ENCODE assay signal across 14 cellular contexts in genomic region chr1:204572923-204573562, GRCh38. TPM values are rescaled to one million over a fixed set of nuclear protein-coding genes. Genes with fewer than 3 reads are reported as not detected.
A peak's percentile ranks its signal among the peaks of the same experiment; 100 is the strongest.
DNase-seq lines count a peak whose midpoint lies in the region; FAIRE-seq and TF ChIP-seq lines count a peak whose summit lies in the region.
"Had no signal": no experiment of that assay in that cellular context is flagged by ENCODE, and none has a peak within 500 bp of the region (broad histone marks: within the 10 kb centered on the region; RNA-seq: fewer than 3 reads in every experiment).

No MANE protein-coding gene starts in this region.

- no peaks in the 10 kb centered on the region for H3K79me2 ChIP-seq in astrocyte (ENCODE audit: insufficient read depth, low read length)

- no peak overlapping the region for H2AFZ ChIP-seq in astrocyte (ENCODE audit: low read depth, low read length)
- no peak overlapping the region for H2AFZ ChIP-seq in mesenchymal stem cell (ENCODE audit: low read depth, low read length)

- H3K36me3 Mint-ChIP-seq in astrocyte (ENCODE audit: low read depth, unreplicated experiment) (peaks cover 2% of the 10 kb centered on the region), endothelial cell (ENCODE audit: low read depth, unreplicated experiment) (no peaks in the 10 kb centered on the region)

- peak overlapping the region in 9 of 11 experiments; percentile 24 to 79 (median 63); a peak in 13 of 22 replicates for H3K4me2 ChIP-seq in BLaER1 treated with 17β-estradiol and CSF1 and Interleukin-3, amounts not matched to agents 10 nM and 100 nM
- H3K4me2 ChIP-seq in astrocyte (ENCODE audit: low read length) = peak overlapping the region; percentile 32
- no peak overlapping the region for H3K4me2 ChIP-seq in mesenchymal stem cell (ENCODE audit: low read length, poor library complexity, severe bottlenecking)

- H4K20me1 ChIP-seq in BLaER1 treated with 17β-estradiol and CSF1 and Interleukin-3, amounts not matched to agents 10 nM and 100 nM = peaks cover 0 to 8% (median 0%) of the 10 kb centered on the region in 11 experiments; a peak in 3 of 22 replicates
- no peaks in the 10 kb centered on the region for H4K20me1 ChIP-seq in astrocyte (ENCODE audit: insufficient read depth, low read length)

- no peaks in the 10 kb centered on the region for H3K9me3 ChIP-seq in BLaER1 treated with 17β-estradiol and CSF1 and Interleukin-3, amounts not matched to agents 10 nM and 100 nM (replicated peaks in 1 of 11)
- H3K9me3 ChIP-seq in astrocyte (ENCODE audit: insufficient read depth, low read depth, low read length) (no peaks in the 10 kb centered on the region), mesenchymal stem cell (ENCODE audit: control insufficient read depth, low read length) (no peaks in the 10 kb centered on the region)

- no peak overlapping the region for H4K91ac ChIP-seq in mesenchymal stem cell (ENCODE audit: low read length)

- no peak overlapping the region for H2BK15ac ChIP-seq in mesenchymal stem cell (ENCODE audit: low read depth, poor library complexity, severe bottlenecking)

- no peak overlapping the region for H3K27ac Mint-ChIP-seq in astrocyte (ENCODE audit: unreplicated experiment)
- H3K27ac Mint-ChIP-seq in endothelial cell (ENCODE audit: unreplicated experiment) = no peak overlapping the region
- H3K27ac Mint-ChIP-seq: CD8-positive, alpha-beta T cell had no signal

- no peak for TF ChIP-seq CTCF in astrocyte (IDR thresholded peaks at IDR 0.05; ENCODE audit: insufficient read depth, low read depth, low read length)
- no peak for TF ChIP-seq CTCF in endothelial cell (IDR thresholded peaks at IDR 0.05; ENCODE audit: unreplicated experiment)

- no peaks in the 10 kb centered on the region for H3K27me3 ChIP-seq in BLaER1 treated with 17β-estradiol and CSF1 and Interleukin-3, amounts not matched to agents 10 nM and 100 nM
- H3K27me3 ChIP-seq in astrocyte (ENCODE audit: insufficient read depth, low read length) = peaks cover 5% of the 10 kb centered on the region
- peaks cover 5 to 13% of the 10 kb centered on the region in 2 experiments for H3K27me3 ChIP-seq in mesenchymal stem cell (ENCODE audit: control insufficient read depth in 1 of 2, insufficient read depth in 1 of 2, low read length in 2 of 2)

- no peak overlapping the region for H2BK12ac ChIP-seq in mesenchymal stem cell (ENCODE audit: low read length in 2 of 2)

- peaks cover 4 to 52% (median 44%) of the 10 kb centered on the region in 10 experiments for H3K4me1 ChIP-seq in BLaER1 treated with 17β-estradiol and CSF1 and Interleukin-3, amounts not matched to agents 10 nM and 100 nM
- H3K4me1 ChIP-seq in astrocyte (ENCODE audit: insufficient read depth, low read length) = peaks cover 14% of the 10 kb centered on the region
- peaks cover 9% of the 10 kb centered on the region for H3K4me1 ChIP-seq in mesenchymal stem cell (ENCODE audit: control insufficient read depth, insufficient read depth, low read depth, low read length)

- H3K18ac ChIP-seq in mesenchymal stem cell (ENCODE audit: low read depth in 1 of 2, low read length in 2 of 2) = no peak overlapping the region

- peaks cover 0 to 61% (median 42%) of the 10 kb centered on the region in 11 experiments; a peak in 16 of 22 replicates for H3K36me3 ChIP-seq in BLaER1 treated with 17β-estradiol and CSF1 and Interleukin-3, amounts not matched to agents 10 nM and 100 nM
- H3K36me3 ChIP-seq in astrocyte (ENCODE audit: insufficient read depth, low read length) = no peaks in the 10 kb centered on the region
- peaks cover 0 to 3% of the 10 kb centered on the region in 2 experiments for H3K36me3 ChIP-seq in mesenchymal stem cell (ENCODE audit: control insufficient read depth in 1 of 2, insufficient read depth in 2 of 2, low read depth in 1 of 2, low read length in 2 of 2)

- H3K4ac ChIP-seq in mesenchymal stem cell (ENCODE audit: low read depth in 1 of 2, low read length in 2 of 2) = no peak overlapping the region

- no peak overlapping the region for H3K4me3 Mint-ChIP-seq in astrocyte (ENCODE audit: unreplicated experiment)
- no peak overlapping the region for H3K4me3 Mint-ChIP-seq in endothelial cell (ENCODE audit: unreplicated experiment)
- H3K4me3 Mint-ChIP-seq: CD8-positive, alpha-beta T cell had no signal

- no peaks in the 10 kb centered on the region for H3K79me1 ChIP-seq in mesenchymal stem cell (replicated peaks; ENCODE audit: low read length, poor library complexity, severe bottlenecking)

- H3K9ac ChIP-seq in BLaER1 treated with 17β-estradiol and CSF1 and Interleukin-3, amounts not matched to agents 10 nM and 100 nM = no peak overlapping the region
- H3K9ac ChIP-seq in astrocyte (ENCODE audit: low read length) (no peak overlapping the region), mesenchymal stem cell (ENCODE audit: low read length) (no peak overlapping the region)

- no peak overlapping the region for H3K27ac ChIP-seq in BLaER1 treated with 17β-estradiol and CSF1 and Interleukin-3, amounts not matched to agents 10 nM and 100 nM
- H3K27ac ChIP-seq in astrocyte (ENCODE audit: low read depth, low read length) (no peak overlapping the region), mesenchymal stem cell (ENCODE audit: low read length, poor library complexity, severe bottlenecking) (no peak overlapping the region)
- H3K27ac ChIP-seq: SK-N-MC had no signal

- H3K4me3 ChIP-seq in BLaER1 treated with 17β-estradiol and CSF1 and Interleukin-3, amounts not matched to agents 10 nM and 100 nM = no peak overlapping the region
- no peak overlapping the region for H3K4me3 ChIP-seq in astrocyte (ENCODE audit: insufficient read depth, low read depth, low read length)
- H3K4me3 ChIP-seq in mesenchymal stem cell (ENCODE audit: insufficient read depth in 1 of 2, low read depth in 1 of 2, low read length in 2 of 2) = no peak overlapping the region
- H3K4me3 ChIP-seq: GM12878, SK-N-MC had no signal

- no peak overlapping the region for H4K8ac ChIP-seq in mesenchymal stem cell (ENCODE audit: low read length)

- 64% methylated on average over 6 of the region's 6 CpGs for WGBS in mesenchymal stem cell

- DNase-seq in ELF-1 (ENCODE audit: low read depth, low spot score) (peak; percentile 78), astrocyte (ENCODE audit: low read depth) (no peak), mesenchymal stem cell (no peak), NCI-H2107 (lab: John Stamatoyannopoulos, UW) (no peak), endothelial cell (ENCODE audit: low spot score) (no peak), A172 (ENCODE audit: low spot score) (no peak)
- DNase-seq: CD8-positive, alpha-beta T cell; DMS79 treated with DMSO at 0.1 percent for 48 hours; NCI-H187; NCI-H446 had no signal

- H3K4me1 Mint-ChIP-seq in astrocyte (ENCODE audit: low read depth, unreplicated experiment) (peaks cover 34% of the 10 kb centered on the region), endothelial cell (ENCODE audit: unreplicated experiment) (peaks cover 18% of the 10 kb centered on the region)

- peaks cover 4% of the 10 kb centered on the region for H3K9me3 Mint-ChIP-seq in astrocyte (ENCODE audit: unreplicated experiment)
- no peaks in the 10 kb centered on the region for H3K9me3 Mint-ChIP-seq in endothelial cell (ENCODE audit: unreplicated experiment)
- H3K9me3 Mint-ChIP-seq: CD8-positive, alpha-beta T cell had no signal

- peak overlapping the region; percentile 10 for H2AK5ac ChIP-seq in mesenchymal stem cell (ENCODE audit: low read length, severe bottlenecking)

- no peak overlapping the region for H3K14ac ChIP-seq in mesenchymal stem cell (ENCODE audit: low read length in 2 of 2)

- H2BK120ac ChIP-seq in mesenchymal stem cell (ENCODE audit: low read depth, low read length) = no peak overlapping the region

- H3K27me3 Mint-ChIP-seq in astrocyte (ENCODE audit: low read depth, unreplicated experiment) = peaks cover 18% of the 10 kb centered on the region
- H3K27me3 Mint-ChIP-seq in endothelial cell (ENCODE audit: unreplicated experiment) = no peaks in the 10 kb centered on the region

- no peak for FAIRE-seq in astrocyte (lab: Jason Lieb, UNC)
- FAIRE-seq: G401.6, GM12878 had no signal

- H2BK5ac ChIP-seq in mesenchymal stem cell (ENCODE audit: low read depth, low read length, poor library complexity, severe bottlenecking) = no peak overlapping the region

- H3K23ac ChIP-seq in mesenchymal stem cell (ENCODE audit: low read length in 2 of 2) = no peak overlapping the region

RNA-seq across cellular contexts. Expression of gene MDM4, which starts 56.8 kb away (rescaled TPM):
- 38.5 and 41.1 TPM in 2 replicates for total RNA-seq in astrocyte
- polyA plus RNA-seq in mesenchymal stem cell (2013, experiment 1 of 2) = 10.6 TPM
- polyA plus RNA-seq in mesenchymal stem cell (2013, experiment 2 of 2) = 9.5 TPM
- 57.8 TPM for total RNA-seq in endothelial cell (ENCODE audit: unreplicated experiment)
- total RNA-seq in A172 (2014; rRNA removed; shearing (Covaris generic)) = 16.9 and 50.8 TPM in 2 replicates
